In genomic region chr18:356763-357162, GRCh38 we compare ENCODE assay signal across 20 cellular contexts.
DNase-seq lines count a peak whose midpoint lies in the region; ATAC-seq and TF ChIP-seq lines count a peak whose summit lies in the region.
"Had no signal": no experiment of that assay in that cellular context is flagged by ENCODE, and none has a peak within 500 bp of the region (broad histone marks: within the 10 kb centered on the region; RNA-seq: fewer than 3 reads in every experiment).

No MANE protein-coding gene starts in this region.

- no peaks in the 10 kb centered on the region for H3K36me3 ChIP-seq in uterus
- H3K36me3 ChIP-seq: BE2C, HAP-1, Peyer's patch, SJCRH30 had no signal

- H3K27me3 Mint-ChIP-seq in osteocyte (ENCODE audit: unreplicated experiment), result no peaks in the 10 kb centered on the region
- H3K27me3 Mint-ChIP-seq: CD4-positive, CD25-positive, alpha-beta regulatory T cell had no signal

- H3K27ac Mint-ChIP-seq in osteocyte (ENCODE audit: unreplicated experiment), result peak overlapping the region; percentile 71
- H3K27ac Mint-ChIP-seq: CD4-positive, CD25-positive, alpha-beta regulatory T cell had no signal

- intact Hi-C loops in uterus (cut with DNase I; ENCODE audit: low total_unique reads), result no loop called here

- H3K27me3 ChIP-seq in uterus, result no peaks in the 10 kb centered on the region
- H3K27me3 ChIP-seq: BE2C, Peyer's patch, SJCRH30 had no signal

- no peak overlapping the region for H3K4me3 Mint-ChIP-seq in osteocyte (ENCODE audit: unreplicated experiment)
- H3K4me3 Mint-ChIP-seq: CD4-positive, CD25-positive, alpha-beta regulatory T cell had no signal

- ATAC-seq in GM18502 (IDR thresholded peaks at IDR 0.05; ENCODE audit: poor library complexity, unreplicated experiment) (no peak), HG03565 (IDR thresholded peaks at IDR 0.05; ENCODE audit: unreplicated experiment) (no peak)
- ATAC-seq: A549 had no signal

- DNase-seq in fibroblast of villous mesenchyme (ENCODE audit: low read depth) (peak; percentile 69), osteocyte (ENCODE audit: extremely low spot score, unreplicated experiment) (no peak), uterus (no peak), NCI-H2029 (lab: John Stamatoyannopoulos, UW) (no peak)
- DNase-seq: BE2C; CD4-positive, CD25-positive, alpha-beta regulatory T cell; COR-L47; DMS79; NCI-H1105; NCI-H2081; NCI-H2171; NCI-H524 treated with DMSO at 0.1 percent for 48 hours; Peyer's patch; SJCRH30 had no signal

- no peak for TF ChIP-seq CTCF in VCaP (conservative IDR thresholded peaks at IDR 0.05)
- no peak for TF ChIP-seq CTCF in fibroblast of villous mesenchyme (IDR thresholded peaks at IDR 0.05; ENCODE audit: insufficient read depth, low read depth, low read length)
- TF ChIP-seq CTCF in osteocyte (IDR thresholded peaks at IDR 0.05), result no peak
- no peak for TF ChIP-seq CTCF in uterus (IDR thresholded peaks at IDR 0.05)

- H3K27ac ChIP-seq in VCaP (peak overlapping the region; percentile 98), uterus (peak overlapping the region; percentile 58 to 64)
- H3K27ac ChIP-seq: A549, KMS-11, Peyer's patch, SJCRH30 had no signal

- H3K9me3 ChIP-seq in uterus, result no peaks in the 10 kb centered on the region
- H3K9me3 ChIP-seq: A549, BE2C, HAP-1, Peyer's patch, SJCRH30 had no signal

- TF ChIP-seq POLR2A in uterus (IDR thresholded peaks at IDR 0.05), result no peak

- H3K4me1 ChIP-seq in uterus, result no peaks in the 10 kb centered on the region
- H3K4me1 ChIP-seq: A549, BE2C, HAP-1, Peyer's patch had no signal

- H3K9me3 Mint-ChIP-seq in osteocyte (ENCODE audit: unreplicated experiment), result peaks cover 4% of the 10 kb centered on the region

- peaks cover 18% of the 10 kb centered on the region for H3K36me3 Mint-ChIP-seq in osteocyte (ENCODE audit: unreplicated experiment)
- H3K36me3 Mint-ChIP-seq: CD4-positive, CD25-positive, alpha-beta regulatory T cell had no signal

- no peak overlapping the region for H3K4me3 ChIP-seq in fibroblast of villous mesenchyme (ENCODE audit: low read depth, low read length)
- no peak overlapping the region for H3K4me3 ChIP-seq in uterus
- H3K4me3 ChIP-seq: A549, HAP-1, Peyer's patch, SJCRH30 had no signal

- peaks cover 58% of the 10 kb centered on the region for H3K4me1 Mint-ChIP-seq in osteocyte (ENCODE audit: unreplicated experiment)
- H3K4me1 Mint-ChIP-seq: CD4-positive, CD25-positive, alpha-beta regulatory T cell had no signal
